Comparison of ENCODE assay signal across 20 cellular contexts in genomic region chr20:3459881-3460307, GRCh38. TPM values are rescaled to one million over a fixed set of nuclear protein-coding genes. Genes with fewer than 3 reads are reported as not detected.
DNase-seq lines count a peak whose midpoint lies in the region; ATAC-seq and TF ChIP-seq lines count a peak whose summit lies in the region.
"Had no signal": no experiment of that assay in that cellular context is flagged by ENCODE, and none has a peak within 500 bp of the region (broad histone marks: within the 10 kb centered on the region; RNA-seq: fewer than 3 reads in every experiment).

No MANE protein-coding gene starts in this region.

- H3K36me3 ChIP-seq in right atrium auricular region (no peaks in the 10 kb centered on the region), mucosa of stomach (ENCODE audit: control insufficient read depth, insufficient read depth, low read length) (no peaks in the 10 kb centered on the region)
- H3K36me3 ChIP-seq: HAP-1 had no signal

- CTCF ChIA-PET in WTC11 (lab: Charles Lee): no interaction called here

- H3K9ac ChIP-seq in mucosa of stomach (ENCODE audit: low read length): peak overlapping the region; percentile 1

- H3K4me1 Mint-ChIP-seq in stimulated activated effector memory CD8-positive, alpha-beta T cell treated with anti-CD3 and anti-CD28 coated beads, Interleukin-12 subunit alpha, Interleukin-12 subunit beta, amount 100 ng/mL, for 72 hours: no peaks in the 10 kb centered on the region
- peaks cover 9% of the 10 kb centered on the region for H3K4me1 Mint-ChIP-seq in WTC11
- H3K4me1 Mint-ChIP-seq: B cell, CD14-positive monocyte had no signal

- no peaks in the 10 kb centered on the region for H3K27me3 ChIP-seq in right atrium auricular region
- no peaks in the 10 kb centered on the region for H3K27me3 ChIP-seq in mucosa of stomach (ENCODE audit: control insufficient read depth, insufficient read depth, low read length)

- POLR2A ChIA-PET in WTC11 (lab: Charles Lee): no interaction called here

- no peaks in the 10 kb centered on the region for H3K9me3 ChIP-seq in right atrium auricular region
- no peaks in the 10 kb centered on the region for H3K9me3 ChIP-seq in mucosa of stomach (ENCODE audit: control insufficient read depth, low read length)
- H3K9me3 ChIP-seq: HAP-1 had no signal

- H3K27me3 Mint-ChIP-seq in WTC11 (ENCODE audit: low read depth): no peaks in the 10 kb centered on the region

- intact Hi-C loops in Right ventricle myocardium superior (cut with DNase I): no loop called here

- peak; percentile 71 for ATAC-seq in Right ventricle myocardium superior (ENCODE audit: poor library complexity)
- ATAC-seq in stimulated activated effector memory CD8-positive, alpha-beta T cell treated with anti-CD3 and anti-CD28 coated beads, Interleukin-12 subunit alpha, Interleukin-12 subunit beta, amount 100 ng/mL, for 72 hours: no peak
- no peak for ATAC-seq in WTC11
- no peak for ATAC-seq in HG03460 (IDR thresholded peaks at IDR 0.05; ENCODE audit: unreplicated experiment)
- ATAC-seq: GM23338, Panc1 had no signal

- H3K4me3 Mint-ChIP-seq in stimulated activated effector memory CD8-positive, alpha-beta T cell treated with anti-CD3 and anti-CD28 coated beads, Interleukin-12 subunit alpha, Interleukin-12 subunit beta, amount 100 ng/mL, for 72 hours: no peak overlapping the region
- H3K4me3 Mint-ChIP-seq in WTC11: no peak overlapping the region
- H3K4me3 Mint-ChIP-seq: B cell, CD14-positive monocyte, GM23338 had no signal

- DNase-seq in Right ventricle myocardium superior: no peak
- DNase-seq in right atrium auricular region (ENCODE audit: low spot score): no peak
- peak; percentile 26 for DNase-seq in ecto neural progenitor cell (ENCODE audit: low spot score)
- no peak for DNase-seq in stimulated activated effector memory CD8-positive, alpha-beta T cell treated with anti-CD3 and anti-CD28 coated beads, Interleukin-12 subunit alpha, Interleukin-12 subunit beta, amount 100 ng/mL, for 72 hours (ENCODE audit: low spot score in 2 of 2)
- DNase-seq in WTC11 (ENCODE audit: low spot score): no peak
- DNase-seq: GDM1, KG1, NCI-H1092, NCI-H1436, NCI-H187 treated with DMSO at 0.1 percent for 48 hours, NCI-H226, NCI-H510A treated with DMSO at 0.1 percent for 48 hours, NCI-H748 treated with DMSO at 0.1 percent for 48 hours had no signal

- H3K4me1 ChIP-seq in right atrium auricular region (no peaks in the 10 kb centered on the region), mucosa of stomach (ENCODE audit: control insufficient read depth, insufficient read depth, low read length) (peaks cover 31% of the 10 kb centered on the region)
- H3K4me1 ChIP-seq: HAP-1 had no signal

- H3K36me3 Mint-ChIP-seq in stimulated activated effector memory CD8-positive, alpha-beta T cell treated with anti-CD3 and anti-CD28 coated beads, Interleukin-12 subunit alpha, Interleukin-12 subunit beta, amount 100 ng/mL, for 72 hours: no peaks in the 10 kb centered on the region
- no peaks in the 10 kb centered on the region for H3K36me3 Mint-ChIP-seq in WTC11
- H3K36me3 Mint-ChIP-seq: CD14-positive monocyte had no signal

- no peaks in the 10 kb centered on the region for H3K9me3 Mint-ChIP-seq in stimulated activated effector memory CD8-positive, alpha-beta T cell treated with anti-CD3 and anti-CD28 coated beads, Interleukin-12 subunit alpha, Interleukin-12 subunit beta, amount 100 ng/mL, for 72 hours
- no peaks in the 10 kb centered on the region for H3K9me3 Mint-ChIP-seq in WTC11
- H3K9me3 Mint-ChIP-seq: CD14-positive monocyte, GM23338 had no signal

- H3K27ac ChIP-seq in right atrium auricular region: no peak overlapping the region

- H3K4me3 ChIP-seq in right atrium auricular region: no peak overlapping the region
- H3K4me3 ChIP-seq in mucosa of stomach (ENCODE audit: low read length): no peak overlapping the region
- H3K4me3 ChIP-seq: GM23338, HAP-1 had no signal

- TF ChIP-seq CTCF in right atrium auricular region (IDR thresholded peaks at IDR 0.05) (no peak), WTC11 (IDR thresholded peaks at IDR 0.05) (no peak)

- no peak overlapping the region for H3K27ac Mint-ChIP-seq in stimulated activated effector memory CD8-positive, alpha-beta T cell treated with anti-CD3 and anti-CD28 coated beads, Interleukin-12 subunit alpha, Interleukin-12 subunit beta, amount 100 ng/mL, for 72 hours
- H3K27ac Mint-ChIP-seq in WTC11: no peak overlapping the region
- H3K27ac Mint-ChIP-seq: B cell, CD14-positive monocyte, GM23338 had no signal

TF ChIP-seq in WTC11, 78 proteins besides CTCF, POLR2A, EP300 and RAD21:
- TF ChIP-seq MXD4 (CRISPR knock-in tag; IDR thresholded peaks at IDR 0.05; ENCODE audit: borderline replicate concordance) (no peak), ATF3 (CRISPR knock-in tag; conservative IDR thresholded peaks at IDR 0.05) (no peak), ZNF396 (CRISPR knock-in tag; IDR thresholded peaks at IDR 0.05; ENCODE audit: borderline replicate concordance) (no peak), ETV6 (CRISPR knock-in tag; IDR thresholded peaks at IDR 0.05) (no peak), MLX (CRISPR knock-in tag; IDR thresholded peaks at IDR 0.05) (no peak), PREB (CRISPR knock-in tag; IDR thresholded peaks at IDR 0.05; ENCODE audit: borderline replicate concordance) (no peak), ZNF121 (CRISPR knock-in tag; IDR thresholded peaks at IDR 0.05) (no peak), SMAD4 (CRISPR knock-in tag; IDR thresholded peaks at IDR 0.05) (no peak), FOXP1 (CRISPR knock-in tag; IDR thresholded peaks at IDR 0.05; ENCODE audit: borderline replicate concordance) (no peak), NFATC4 (CRISPR knock-in tag; IDR thresholded peaks at IDR 0.05) (no peak), CREB1 (CRISPR knock-in tag; IDR thresholded peaks at IDR 0.05) (no peak)

RNA-seq across cellular contexts. Expression of gene ATRN, which starts 10.9 kb away (rescaled TPM):
- total RNA-seq in Right ventricle myocardium superior (30.0 TPM), right atrium auricular region (10 to 100 TPM; 22.5 to 28.1 TPM), WTC11 (2021) (19.2 to 19.9 TPM (median 19.9 TPM) in 3 replicates)

RNA-seq across cellular contexts. Expression of gene DNAAF9, which starts 52.4 kb away (rescaled TPM):
- total RNA-seq in Right ventricle myocardium superior (20.4 TPM), right atrium auricular region (10 to 100 TPM; 13.4 to 19.2 TPM), WTC11 (2021) (6.3 to 8.6 TPM (median 8.1 TPM) in 3 replicates)
